Comparison of ENCODE assay signal across 23 cellular contexts in the genomic region with DNA sequence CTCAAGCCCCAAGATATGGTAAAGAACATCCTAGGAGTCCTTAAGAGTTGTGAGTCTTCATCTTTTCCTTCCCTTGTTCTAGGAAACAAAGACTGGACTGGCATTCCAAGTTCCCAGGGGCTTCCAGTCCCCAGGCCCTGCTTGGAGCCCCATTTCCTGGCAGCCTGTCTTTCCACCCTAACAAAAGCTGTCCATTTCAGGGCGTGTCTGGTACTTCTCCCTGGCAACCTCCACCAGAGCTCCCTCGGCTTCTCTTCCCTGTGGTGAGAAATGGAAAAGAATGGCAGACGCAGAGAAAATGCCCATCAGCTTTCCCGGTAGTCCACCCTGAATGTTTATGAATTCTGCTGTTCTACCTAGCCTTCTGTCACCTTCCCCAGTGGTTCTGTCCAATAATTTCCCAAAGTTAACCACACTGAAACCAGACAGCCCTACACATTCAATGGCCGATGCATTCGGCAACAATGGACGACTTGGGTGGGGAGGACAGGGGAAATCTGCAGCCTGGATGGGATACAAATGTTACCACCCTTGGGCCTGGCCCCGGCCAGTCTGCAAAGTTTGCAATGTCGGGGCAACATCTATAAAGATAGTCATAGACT.
"Had no signal": no experiment of that assay in that cellular context is flagged by ENCODE, and none has a peak within 500 bp of the region (broad histone marks: within the 10 kb centered on the region; RNA-seq: fewer than 3 reads in every experiment).

No MANE protein-coding gene starts in this region.

- H3K4me3 ChIP-seq: coronary artery, sigmoid colon, smooth muscle cell, stomach, suprapubic skin, tibial nerve had no signal

- H3K36me3 Mint-ChIP-seq: activated naive CD8-positive, alpha-beta T cell treated with anti-CD3 and anti-CD28 coated beads, Interleukin-2, amount 10 ng/mL, durations not matched to agents 7 days and 5 days; stimulated activated memory B cell treated with anti-CD40 and anti-IgM and Interleukin-4, amounts not matched to agents 10 μg/mL and 1 μg/mL and 100 μg/mL, for 72 hours had no signal

- ATAC-seq: stimulated activated memory B cell treated with anti-CD40 and anti-IgM and Interleukin-4, amounts not matched to agents 10 μg/mL and 1 μg/mL and 100 μg/mL, for 72 hours had no signal

- DNase-seq: activated CD4-positive, alpha-beta T cell treated with anti-CD3 and anti-CD28 coated beads for 1 hour; activated CD8-positive, alpha-beta memory T cell treated with anti-CD3 and anti-CD28 coated beads for 24 hours; activated CD8-positive, alpha-beta memory T cell treated with anti-CD3 and anti-CD28 coated beads, Interleukin-2, amount 50 U/mL, for 4 hours; activated naive CD4-positive, alpha-beta T cell treated with Interleukin-2 at 50 U/mL for 16 hours; activated naive CD8-positive, alpha-beta T cell treated with anti-CD3 and anti-CD28 coated beads, Interleukin-2, amount 10 ng/mL, durations not matched to agents 7 days and 5 days; activated T-cell treated with anti-CD3 and anti-CD28 coated beads, Interleukin-2, amount 50 U/mL, for 24 hours; amniotic stem cell; cerebellar nuclear complex; mammary epithelial cell; nephron progenitor cell; occipital lobe; posterior cingulate gyrus; sigmoid colon; stimulated activated CD4-positive, alpha-beta T cell treated with anti-CD3 and anti-CD28 coated beads, Interleukin-15, amount 100 ng/mL, for 24 hours; T-helper 1 cell had no signal

- H3K4me1 Mint-ChIP-seq: activated naive CD8-positive, alpha-beta T cell treated with anti-CD3 and anti-CD28 coated beads, Interleukin-2, amount 10 ng/mL, durations not matched to agents 7 days and 5 days; nephron progenitor cell; stimulated activated memory B cell treated with anti-CD40 and anti-IgM and Interleukin-4, amounts not matched to agents 10 μg/mL and 1 μg/mL and 100 μg/mL, for 72 hours had no signal

- H3K4me3 Mint-ChIP-seq: activated naive CD8-positive, alpha-beta T cell treated with anti-CD3 and anti-CD28 coated beads, Interleukin-2, amount 10 ng/mL, durations not matched to agents 7 days and 5 days; activated T-cell treated with anti-CD3 and anti-CD28 coated beads, Interleukin-2, amount 50 U/mL, for 24 hours; nephron progenitor cell; stimulated activated memory B cell treated with anti-CD40 and anti-IgM and Interleukin-4, amounts not matched to agents 10 μg/mL and 1 μg/mL and 100 μg/mL, for 72 hours had no signal

- H3K27ac Mint-ChIP-seq: activated naive CD8-positive, alpha-beta T cell treated with anti-CD3 and anti-CD28 coated beads, Interleukin-2, amount 10 ng/mL, durations not matched to agents 7 days and 5 days; activated T-cell treated with anti-CD3 and anti-CD28 coated beads, Interleukin-2, amount 50 U/mL, for 24 hours; activated T-helper 2 cell treated with anti-CD3 and anti-CD28 coated beads, Interferon-gamma antibody, Interleukin-2, Interleukin-4, amounts not matched to agents 10 μg/mL and 5 μg/mL and 100 μg/mL, durations not matched to agents 14 hours and 24 hours and 36 hours; nephron progenitor cell; stimulated activated memory B cell treated with anti-CD40 and anti-IgM and Interleukin-4, amounts not matched to agents 10 μg/mL and 1 μg/mL and 100 μg/mL, for 72 hours had no signal

- H3K4me1 ChIP-seq: sigmoid colon, suprapubic skin had no signal

- H3K27ac ChIP-seq: coronary artery, epithelial cell of prostate, sigmoid colon, stomach, suprapubic skin, tibial nerve had no signal

- H3K9me3 ChIP-seq: sigmoid colon, stomach, suprapubic skin, tibial nerve had no signal

- H3K36me3 ChIP-seq: sigmoid colon, stomach, suprapubic skin, tibial nerve had no signal

- H3K9me3 Mint-ChIP-seq: activated naive CD8-positive, alpha-beta T cell treated with anti-CD3 and anti-CD28 coated beads, Interleukin-2, amount 10 ng/mL, durations not matched to agents 7 days and 5 days; activated T-cell treated with anti-CD3 and anti-CD28 coated beads, Interleukin-2, amount 50 U/mL, for 24 hours; activated T-helper 2 cell treated with anti-CD3 and anti-CD28 coated beads, Interferon-gamma antibody, Interleukin-2, Interleukin-4, amounts not matched to agents 10 μg/mL and 5 μg/mL and 100 μg/mL, durations not matched to agents 14 hours and 24 hours and 36 hours; nephron progenitor cell; stimulated activated memory B cell treated with anti-CD40 and anti-IgM and Interleukin-4, amounts not matched to agents 10 μg/mL and 1 μg/mL and 100 μg/mL, for 72 hours had no signal

- H3K27me3 ChIP-seq: sigmoid colon, suprapubic skin, tibial nerve had no signal
